ENCODE assay signal across 11 cellular contexts in genomic region chr5:119373449-119373858, GRCh38. TPM values are rescaled to one million over a fixed set of nuclear protein-coding genes. Genes with fewer than 3 reads are reported as not detected.
A peak's percentile ranks its signal among the peaks of the same experiment; 100 is the strongest.
DNase-seq lines count a peak whose midpoint lies in the region; ATAC-seq and TF ChIP-seq lines count a peak whose summit lies in the region.
"Had no signal": no experiment of that assay in that cellular context is flagged by ENCODE, and none has a peak within 500 bp of the region (broad histone marks: within the 10 kb centered on the region; RNA-seq: fewer than 3 reads in every experiment).

No MANE protein-coding gene starts in this region.

- DNase-seq in stimulated activated naive CD8-positive, alpha-beta T cell treated with anti-CD3 and anti-CD28 coated beads, Interleukin-15, Interleukin-2, amounts not matched to agents 100 U/mL and 50 U/mL, for 24 hours: no peak
- DNase-seq in right atrium auricular region (ENCODE audit: low spot score) (no peak), NCI-H1105 (lab: John Stamatoyannopoulos, UW) (no peak), erythroblast (lab: John Stamatoyannopoulos, UW) (no peak)
- DNase-seq: activated naive CD8-positive, alpha-beta T cell treated with anti-CD3 and anti-CD28 coated beads, Interleukin-2, amount 10 ng/mL, durations not matched to agents 7 days and 5 days; NCI-H1092 treated with DMSO at 0.1 percent for 48 hours; stimulated activated CD4-positive, alpha-beta T cell treated with anti-CD3 and anti-CD28 coated beads, Interleukin-12 subunit alpha, Interleukin-12 subunit beta, amount 100 ng/mL, for 4 hours had no signal

- H3K4me3 Mint-ChIP-seq in stimulated activated naive CD8-positive, alpha-beta T cell treated with anti-CD3 and anti-CD28 coated beads, Interleukin-15, Interleukin-2, amounts not matched to agents 100 ng/mL and 50 ng/mL, for 24 hours: peak overlapping the region; percentile 0
- H3K4me3 Mint-ChIP-seq: activated naive CD8-positive, alpha-beta T cell treated with anti-CD3 and anti-CD28 coated beads, Interleukin-2, amount 10 ng/mL, durations not matched to agents 7 days and 5 days had no signal

- H3K4me3 ChIP-seq in right atrium auricular region: no peak overlapping the region

- H3K27me3 Mint-ChIP-seq in stimulated activated naive CD8-positive, alpha-beta T cell treated with anti-CD3 and anti-CD28 coated beads, Interleukin-15, Interleukin-2, amounts not matched to agents 100 ng/mL and 50 ng/mL, for 24 hours: no peaks in the 10 kb centered on the region
- H3K27me3 Mint-ChIP-seq: activated naive CD8-positive, alpha-beta T cell treated with anti-CD3 and anti-CD28 coated beads, Interleukin-2, amount 10 ng/mL, durations not matched to agents 7 days and 5 days had no signal

- no peak overlapping the region for H3K27ac ChIP-seq in right atrium auricular region

- no peaks in the 10 kb centered on the region for H3K9me3 Mint-ChIP-seq in stimulated activated naive CD8-positive, alpha-beta T cell treated with anti-CD3 and anti-CD28 coated beads, Interleukin-15, Interleukin-2, amounts not matched to agents 100 ng/mL and 50 ng/mL, for 24 hours
- H3K9me3 Mint-ChIP-seq: activated naive CD8-positive, alpha-beta T cell treated with anti-CD3 and anti-CD28 coated beads, Interleukin-2, amount 10 ng/mL, durations not matched to agents 7 days and 5 days had no signal

- peaks cover 69% of the 10 kb centered on the region for H3K36me3 Mint-ChIP-seq in stimulated activated naive CD8-positive, alpha-beta T cell treated with anti-CD3 and anti-CD28 coated beads, Interleukin-15, Interleukin-2, amounts not matched to agents 100 ng/mL and 50 ng/mL, for 24 hours (ENCODE audit: low read depth)

- H3K27ac Mint-ChIP-seq in stimulated activated naive CD8-positive, alpha-beta T cell treated with anti-CD3 and anti-CD28 coated beads, Interleukin-15, Interleukin-2, amounts not matched to agents 100 ng/mL and 50 ng/mL, for 24 hours: peak overlapping the region; percentile 83

- no peak for TF ChIP-seq CTCF in right atrium auricular region (IDR thresholded peaks at IDR 0.05)

- no peak for TF ChIP-seq POLR2A in erythroblast (IDR thresholded peaks at IDR 0.05; ENCODE audit: low read length)

- H3K4me1 Mint-ChIP-seq in stimulated activated naive CD8-positive, alpha-beta T cell treated with anti-CD3 and anti-CD28 coated beads, Interleukin-15, Interleukin-2, amounts not matched to agents 100 ng/mL and 50 ng/mL, for 24 hours (ENCODE audit: low read depth): peaks cover 86% of the 10 kb centered on the region

- no peak for ATAC-seq in stimulated activated naive CD8-positive, alpha-beta T cell treated with anti-CD3 and anti-CD28 coated beads, Interleukin-15, Interleukin-2, amounts not matched to agents 100 U/mL and 50 U/mL, for 24 hours
- ATAC-seq in HG02642 (IDR thresholded peaks at IDR 0.05; ENCODE audit: poor library complexity, unreplicated experiment): peak; percentile 77
- ATAC-seq in HG03520 (IDR thresholded peaks at IDR 0.05; ENCODE audit: unreplicated experiment): peak; percentile 41
- no peak for ATAC-seq in GM19328 (IDR thresholded peaks at IDR 0.05; ENCODE audit: unreplicated experiment)

- no peaks in the 10 kb centered on the region for H3K4me1 ChIP-seq in right atrium auricular region

- H3K9me3 ChIP-seq in right atrium auricular region: no peaks in the 10 kb centered on the region

- no peaks in the 10 kb centered on the region for H3K36me3 ChIP-seq in right atrium auricular region

- no peaks in the 10 kb centered on the region for H3K27me3 ChIP-seq in right atrium auricular region

RNA-seq across cellular contexts. Expression of gene TNFAIP8, which starts 17.6 kb away (rescaled TPM):
- 1 to 10 TPM; 5.6 to 8.9 TPM for total RNA-seq in right atrium auricular region

Comparison
In these comparisons a context has a peak if more than half of its experiments do, and no peak if none do; other contexts are left out.
1. ATAC-seq: peak in HG02642 (single experiment) and HG03520 (single experiment); none in stimulated activated naive CD8-positive, alpha-beta T cell treated with anti-CD3 and anti-CD28 coated beads, Interleukin-15, Interleukin-2, amounts not matched to agents 100 U/mL and 50 U/mL, for 24 hours (single experiment) and GM19328 (single experiment).